Comparison of ENCODE assay signal across 8 cellular contexts in the genomic region with DNA sequence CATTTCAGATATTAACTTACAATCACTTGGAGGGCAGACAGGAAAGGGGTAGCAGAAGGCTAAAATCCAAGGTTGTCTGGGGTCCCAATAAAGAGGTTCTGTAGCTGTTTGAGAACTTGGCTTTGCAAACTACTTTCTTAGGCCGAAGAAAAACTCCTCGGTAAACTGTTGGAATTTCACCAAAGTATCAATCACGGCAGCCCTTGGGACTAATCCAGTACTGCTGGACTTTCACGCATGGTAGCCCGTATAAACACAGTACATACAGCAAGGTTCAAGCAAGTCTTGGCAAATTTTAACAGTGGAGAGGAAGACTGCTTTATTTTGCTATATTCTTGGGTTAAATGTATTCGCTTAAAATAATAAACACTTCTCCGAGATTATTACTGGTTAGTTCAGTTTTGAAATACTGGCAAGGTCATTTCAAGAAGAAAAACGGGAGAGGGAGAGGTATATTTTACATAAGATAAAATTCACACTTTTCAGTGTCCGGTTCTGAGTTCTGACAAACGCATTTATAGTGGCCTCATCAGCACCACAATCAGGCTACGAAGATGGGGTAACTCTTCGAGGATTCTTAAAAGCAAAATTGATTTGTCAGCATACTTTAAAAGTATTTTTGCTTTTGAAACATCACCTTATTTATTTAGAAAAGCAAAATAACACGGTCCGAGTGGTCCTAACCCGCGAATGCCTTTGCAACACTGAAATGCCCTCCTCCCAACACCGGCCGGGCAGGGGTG. TPM values are rescaled to one million over a fixed set of nuclear protein-coding genes. Genes with fewer than 3 reads are reported as not detected.
DNase-seq lines count a peak whose midpoint lies in the region; ATAC-seq and TF ChIP-seq lines count a peak whose summit lies in the region.

No MANE protein-coding gene starts in this region.

- no peak for TF ChIP-seq EP300 in ovary (IDR thresholded peaks at IDR 0.05)

- intact Hi-C loops in esophagus squamous epithelium (cut with DNase I), result no loop called here
- intact Hi-C loops in ovary (cut with DNase I), result no loop called here

- peak in 1 of 5 donors; percentile 4 for DNase-seq in CD8-positive, alpha-beta memory T cell
- DNase-seq in Peyer's patch (no peak), esophagus squamous epithelium (lab: John Stamatoyannopoulos, UW) (no peak), ovary (no peak)
- no peak for DNase-seq in stimulated activated CD4-positive, alpha-beta T cell treated with anti-CD3 and anti-CD28 coated beads, Interleukin-2, amount 100 ng/mL, for 24 hours

- no peaks in the 10 kb centered on the region for H3K27me3 ChIP-seq in CD8-positive, alpha-beta memory T cell (ENCODE audit: insufficient read depth, low read length, poor library complexity, severe bottlenecking)
- H3K27me3 ChIP-seq in Peyer's patch (no peaks in the 10 kb centered on the region), esophagus squamous epithelium (no peaks in the 10 kb centered on the region), ovary (no peaks in the 10 kb centered on the region)

- TF ChIP-seq CTCF in Peyer's patch (IDR thresholded peaks at IDR 0.05) (no peak), esophagus squamous epithelium (IDR thresholded peaks at IDR 0.05) (peak in 1 of 6 experiments; percentile 35), ovary (IDR thresholded peaks at IDR 0.05) (no peak)

- POLR2A ChIA-PET in CD8-positive, alpha-beta memory T cell (lab: Charles Lee), result no interaction called here

- peaks cover 0 to 14% (median 2%) of the 10 kb centered on the region in 3 donors for H3K36me3 Mint-ChIP-seq in CD8-positive, alpha-beta memory T cell

- no peak for TF ChIP-seq POLR2A in Peyer's patch (IDR thresholded peaks at IDR 0.05)
- TF ChIP-seq POLR2A in esophagus squamous epithelium (IDR thresholded peaks at IDR 0.05), result no peak
- TF ChIP-seq POLR2A in ovary (IDR thresholded peaks at IDR 0.05), result no peak

- peak overlapping the region; percentile 89 to 98 (median 94) for H3K4me3 Mint-ChIP-seq in CD8-positive, alpha-beta memory T cell

- no peaks in the 10 kb centered on the region for H3K9me3 Mint-ChIP-seq in CD8-positive, alpha-beta memory T cell

- peaks cover 51 to 76% (median 64%) of the 10 kb centered on the region in 3 donors for H3K4me1 Mint-ChIP-seq in CD8-positive, alpha-beta memory T cell

- H3K27me3 Mint-ChIP-seq in CD8-positive, alpha-beta memory T cell, result peaks cover 0 to 4% of the 10 kb centered on the region in 2 donors

- peak overlapping the region; percentile 38 for H3K27ac ChIP-seq in CD8-positive, alpha-beta memory T cell (ENCODE audit: low read depth, low read length)
- peak overlapping the region; percentile 89 to 97 (median 96) for H3K27ac ChIP-seq in Peyer's patch
- H3K27ac ChIP-seq in esophagus squamous epithelium, result peak overlapping the region; percentile 89 to 99 (median 96)
- H3K27ac ChIP-seq in ovary, result peak overlapping the region in 1 of 2 donors; percentile 84

- CTCF ChIA-PET in CD8-positive, alpha-beta memory T cell (lab: Charles Lee), result no interaction called here

- no peaks in the 10 kb centered on the region for H3K36me3 ChIP-seq in CD8-positive, alpha-beta memory T cell (ENCODE audit: insufficient read depth, low read length)
- no peaks in the 10 kb centered on the region for H3K36me3 ChIP-seq in Peyer's patch
- H3K36me3 ChIP-seq in esophagus squamous epithelium, result no peaks in the 10 kb centered on the region
- H3K36me3 ChIP-seq in ovary, result no peaks in the 10 kb centered on the region

- ATAC-seq in HG02759 (IDR thresholded peaks at IDR 0.05; ENCODE audit: unreplicated experiment) (no peak), GM19455 (IDR thresholded peaks at IDR 0.05; ENCODE audit: unreplicated experiment) (no peak), GM19351 (IDR thresholded peaks at IDR 0.05; ENCODE audit: unreplicated experiment) (no peak)

- no peaks in the 10 kb centered on the region for H3K9me3 ChIP-seq in CD8-positive, alpha-beta memory T cell (ENCODE audit: low read length)
- H3K9me3 ChIP-seq in Peyer's patch (no peaks in the 10 kb centered on the region), esophagus squamous epithelium (no peaks in the 10 kb centered on the region), ovary (no peaks in the 10 kb centered on the region)

- peak overlapping the region; percentile 66 for H3K4me3 ChIP-seq in CD8-positive, alpha-beta memory T cell (ENCODE audit: low read length)
- H3K4me3 ChIP-seq in Peyer's patch (peak overlapping the region; percentile 81 to 99 (median 90)), esophagus squamous epithelium (peak overlapping the region; percentile 95 to 99 (median 98)), ovary (peak overlapping the region; percentile 81)

- H3K4me1 ChIP-seq in CD8-positive, alpha-beta memory T cell (ENCODE audit: insufficient read depth, low read length), result peaks cover 38% of the 10 kb centered on the region
- H3K4me1 ChIP-seq in Peyer's patch (peaks cover 0 to 34% (median 11%) of the 10 kb centered on the region in 4 donors), esophagus squamous epithelium (peaks cover 19 to 64% (median 42%) of the 10 kb centered on the region in 3 donors), ovary (ENCODE audit: insufficient read depth) (peaks cover 8% of the 10 kb centered on the region)

- peak overlapping the region; percentile 5 to 93 (median 84) for H3K27ac Mint-ChIP-seq in CD8-positive, alpha-beta memory T cell

- 11 to 12% methylated on average over 18 of the region's 18 CpGs for WGBS in esophagus squamous epithelium, 2 donors
- WGBS in ovary, 3 donors, result 4 to 10% (median 6%) methylated on average over 18 of the region's 18 CpGs

RNA-seq across cellular contexts. Expression of a gene that starts 1.3 kb away (rescaled TPM):
- 10 to 100 TPM; 57.1 to 57.9 TPM for total RNA-seq in CD8-positive, alpha-beta memory T cell
- polyA plus RNA-seq in CD8-positive, alpha-beta memory T cell, result 52.1 TPM
- 100 to 1,000 TPM in 1 of 4 donors, 10 to 100 TPM in 3; 61.9 to 120 (median 68.8) TPM for total RNA-seq in Peyer's patch
- 10 to 100 TPM; 29.1 to 65.4 (median 36.3) TPM for total RNA-seq in esophagus squamous epithelium
- 100 to 1,000 TPM in 2 of 7 donors, 10 to 100 TPM in 5; 68.6 to 133 (median 87.4) TPM for total RNA-seq in ovary
- 10 to 100 TPM; 27.9 to 52.9 TPM for polyA plus RNA-seq in ovary

RNA-seq across cellular contexts. Expression of a gene that starts 1.9 kb away (rescaled TPM):
- total RNA-seq in CD8-positive, alpha-beta memory T cell, result 100 to 1,000 TPM; 110 to 115 TPM
- 16.4 TPM for polyA plus RNA-seq in CD8-positive, alpha-beta memory T cell
- total RNA-seq in Peyer's patch (10 to 100 TPM; 25.7 to 61.9 (median 37.0) TPM), esophagus squamous epithelium (10 to 100 TPM; 13.4 to 39.9 (median 29.5) TPM), ovary (10 to 100 TPM; 22.9 to 50.6 (median 46.8) TPM)
- 10 to 100 TPM; 17.3 to 60.0 TPM for polyA plus RNA-seq in ovary
